ENCODE assay signal across 1 cellular context in genomic region chr17:19247423-19247822, GRCh38.
TF ChIP-seq lines count a peak whose summit lies in the region.

No MANE protein-coding gene starts in this region.

TF ChIP-seq in SK-N-SH, 30 proteins besides CTCF, POLR2A, EP300 and RAD21 (continued from another document):
- TF ChIP-seq, protein P1, sequence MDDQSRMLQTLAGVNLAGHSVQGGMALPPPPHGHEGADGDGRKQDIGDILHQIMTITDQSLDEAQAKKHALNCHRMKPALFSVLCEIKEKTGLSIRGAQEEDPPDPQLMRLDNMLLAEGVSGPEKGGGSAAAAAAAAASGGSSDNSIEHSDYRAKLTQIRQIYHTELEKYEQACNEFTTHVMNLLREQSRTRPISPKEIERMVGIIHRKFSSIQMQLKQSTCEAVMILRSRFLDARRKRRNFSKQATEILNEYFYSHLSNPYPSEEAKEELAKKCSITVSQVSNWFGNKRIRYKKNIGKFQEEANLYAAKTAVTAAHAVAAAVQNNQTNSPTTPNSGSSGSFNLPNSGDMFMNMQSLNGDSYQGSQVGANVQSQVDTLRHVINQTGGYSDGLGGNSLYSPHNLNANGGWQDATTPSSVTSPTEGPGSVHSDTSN (IDR thresholded peaks at IDR 0.05): no peak
- TF ChIP-seq GATA2 (CRISPR knock-in tag; IDR thresholded peaks at IDR 0.05) (no peak), GABPA (IDR thresholded peaks at IDR 0.05; ENCODE audit: low read depth) (no peak)
